ENCODE assay signal across 8 cellular contexts in the genomic region with DNA sequence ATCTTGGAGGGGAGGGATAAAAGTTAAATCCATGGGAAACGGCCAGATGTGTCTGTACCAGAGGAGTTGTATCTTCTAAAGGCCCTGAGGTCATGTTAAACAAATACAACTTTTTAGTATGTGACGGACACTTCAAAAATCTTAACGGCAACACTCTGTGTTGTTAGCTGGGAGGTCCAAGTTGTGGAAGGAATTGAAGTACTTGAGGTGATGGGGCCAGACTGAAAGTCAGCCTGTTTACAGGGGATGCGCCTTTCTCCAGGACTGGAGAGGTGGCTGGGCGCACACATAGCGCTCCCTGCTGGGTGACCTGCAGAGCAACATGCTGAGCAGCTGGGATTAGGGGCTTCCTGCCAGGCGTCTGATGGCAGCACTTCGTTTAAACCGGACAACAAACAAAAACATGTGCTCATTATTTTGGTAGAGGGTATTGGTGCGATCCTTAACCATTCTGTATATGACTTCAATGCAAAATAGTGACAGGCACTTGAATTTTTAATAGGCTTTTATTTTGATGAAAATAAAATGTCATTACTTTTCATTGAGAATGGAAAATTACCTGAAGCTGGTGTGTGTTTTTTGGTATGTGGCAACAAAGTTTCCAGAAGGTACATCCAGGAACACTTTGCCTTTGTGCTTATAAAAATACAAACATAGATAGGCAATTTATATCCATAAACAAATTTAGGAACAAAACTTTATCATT.
DNase-seq lines count a peak whose midpoint lies in the region; ATAC-seq, FAIRE-seq and TF ChIP-seq lines count a peak whose summit lies in the region.

No MANE protein-coding gene starts in this region.

- peaks cover 67% of the 10 kb centered on the region for H3K36me3 Mint-ChIP-seq in MCF 10A (ENCODE audit: insufficient read depth, unreplicated experiment)

- H3K27me3 ChIP-seq in PC-3 (ENCODE audit: low read length), result no peaks in the 10 kb centered on the region

- BruUV-seq in PC-3 (replicated peaks; lab: Mats Ljungman, UMichigan) (no TSS peak), MCF 10A (replicated peaks; lab: Mats Ljungman, UMichigan) (no TSS peak)

- H4K20me1 ChIP-seq in PC-3 (ENCODE audit: low read length), result no peaks in the 10 kb centered on the region

- H3F3A ChIP-seq in PC-3 (ENCODE audit: low read length, unreplicated experiment), result no peaks in the 10 kb centered on the region

- no peak overlapping the region for H3K4me3 ChIP-seq in PC-3 (ENCODE audit: low read length)

- FAIRE-seq in D721Med (lab: Jason Lieb, UNC), result peak; percentile 21

- no peak overlapping the region for H3K4me3 Mint-ChIP-seq in MCF 10A (ENCODE audit: unreplicated experiment)

- H3K79me2 ChIP-seq in PC-3 (ENCODE audit: low read length), result no peaks in the 10 kb centered on the region

- H3K27ac ChIP-seq in PC-3 (ENCODE audit: low read length), result peak overlapping the region; percentile 27

- no peak overlapping the region for H3K27ac Mint-ChIP-seq in MCF 10A (ENCODE audit: low read depth, unreplicated experiment)

- POLR2A ChIA-PET in PC-3 (lab: Charles Lee; ENCODE audit: unreplicated experiment) (interaction anchor here (0.7 kb wide), 1 partner anchor 17 kb away, joined by 3 read pairs; no protein-coding TSS in a partner anchor), MCF 10A (lab: Yijun Ruan, JAX) (interaction anchor here (1.2 to 3.7 kb wide), 2 partner anchors 7 to 126 kb away, joined by 3 to 15 read pairs; no protein-coding TSS in a partner anchor)

- intact Hi-C loops in PC-3 (cut with micrococcal nuclease), result loop anchor here (10.0 kb wide), 1 partner anchor 237 kb away; no protein-coding TSS in a partner anchor
- intact Hi-C loops in MCF 10A (cut with micrococcal nuclease), result loop anchor here (1.0 to 5.0 kb wide), 2 partner anchors 235 to 454 kb away; no protein-coding TSS in a partner anchor

- no peak overlapping the region for H3K9ac ChIP-seq in PC-3 (ENCODE audit: low read length)

- peaks cover 6% of the 10 kb centered on the region; the same call in 1 of the 2 replicates for H3K4me1 ChIP-seq in PC-3 (ENCODE audit: insufficient read depth, low read length)

- no peak overlapping the region for H3K4me2 ChIP-seq in PC-3 (ENCODE audit: low read length)

- DNase-seq in D721Med (ENCODE audit: insufficient read length, low spot score) (no peak), PC-3 (peak; percentile 34), MCF 10A (ENCODE audit: unreplicated experiment) (peak; percentile 41), islet precursor cell (peak; percentile 91), DMS153 (lab: John Stamatoyannopoulos, UW) (no peak)
- DNase-seq in stimulated activated CD4-positive, alpha-beta T cell treated with anti-CD3 and anti-CD28 coated beads, Interleukin-1b, Interleukin-23, amount 100 ng/mL, for 48 hours, result peak; percentile 48

- ATAC-seq in GM19395 (IDR thresholded peaks at IDR 0.05; ENCODE audit: unreplicated experiment) (peak; percentile 94), HG03469 (IDR thresholded peaks at IDR 0.05; ENCODE audit: unreplicated experiment) (peak; percentile 64), PC-3 (peak; percentile 62)

- no peaks in the 10 kb centered on the region for H3K27me3 Mint-ChIP-seq in MCF 10A (ENCODE audit: insufficient read depth, unreplicated experiment)

- H2AFZ ChIP-seq in PC-3 (ENCODE audit: low read length), result no peak overlapping the region

- no peaks in the 10 kb centered on the region for H3K9me2 ChIP-seq in PC-3 (replicated peaks; ENCODE audit: low read length)

- TF ChIP-seq CTCF in D721Med (IDR thresholded peaks at IDR 0.05; ENCODE audit: insufficient read depth, missing control alignments) (peak; percentile 97), PC-3 (conservative IDR thresholded peaks at IDR 0.05; ENCODE audit: low read depth, low read length) (peak; percentile 73), MCF 10A (IDR thresholded peaks at IDR 0.05; ENCODE audit: unreplicated experiment) (peak; percentile 52)

- peaks cover 14% of the 10 kb centered on the region for H3K4me1 Mint-ChIP-seq in MCF 10A (ENCODE audit: insufficient read depth, unreplicated experiment)

- no peaks in the 10 kb centered on the region for H3K9me3 Mint-ChIP-seq in MCF 10A (ENCODE audit: unreplicated experiment)

- no peaks in the 10 kb centered on the region for H3K9me3 ChIP-seq in PC-3 (ENCODE audit: low read length)

- H3K36me3 ChIP-seq in PC-3 (ENCODE audit: low read depth, low read length), result peaks cover 24% of the 10 kb centered on the region

- CTCF ChIA-PET in PC-3 (lab: Charles Lee) (interaction anchor here (0.7 kb wide), 1 partner anchor 382 kb away, joined by 3 read pairs; no protein-coding TSS in a partner anchor), MCF 10A (lab: Yijun Ruan, JAX) (interaction anchor here (0.5 to 1.9 kb wide), 4 partner anchors 10 to 584 kb away, joined by 4 to 7 read pairs (median 5); no protein-coding TSS in a partner anchor)

Comparison
In these comparisons a context has a peak if more than half of its experiments do, and no peak if none do; other contexts are left out.
1. DNase-seq: peak in PC-3 (single experiment), MCF 10A (single experiment), islet precursor cell (single experiment) and stimulated activated CD4-positive, alpha-beta T cell treated with anti-CD3 and anti-CD28 coated beads, Interleukin-1b, Interleukin-23, amount 100 ng/mL, for 48 hours (single experiment); none in D721Med (single experiment) and DMS153 (single experiment).
2. Peak in every context shown above with its lines, with median percentiles within 50 percentile points of each other: CTCF ChIP-seq and ATAC-seq.